ENCODE assay signal across 19 cellular contexts in the genomic region with DNA sequence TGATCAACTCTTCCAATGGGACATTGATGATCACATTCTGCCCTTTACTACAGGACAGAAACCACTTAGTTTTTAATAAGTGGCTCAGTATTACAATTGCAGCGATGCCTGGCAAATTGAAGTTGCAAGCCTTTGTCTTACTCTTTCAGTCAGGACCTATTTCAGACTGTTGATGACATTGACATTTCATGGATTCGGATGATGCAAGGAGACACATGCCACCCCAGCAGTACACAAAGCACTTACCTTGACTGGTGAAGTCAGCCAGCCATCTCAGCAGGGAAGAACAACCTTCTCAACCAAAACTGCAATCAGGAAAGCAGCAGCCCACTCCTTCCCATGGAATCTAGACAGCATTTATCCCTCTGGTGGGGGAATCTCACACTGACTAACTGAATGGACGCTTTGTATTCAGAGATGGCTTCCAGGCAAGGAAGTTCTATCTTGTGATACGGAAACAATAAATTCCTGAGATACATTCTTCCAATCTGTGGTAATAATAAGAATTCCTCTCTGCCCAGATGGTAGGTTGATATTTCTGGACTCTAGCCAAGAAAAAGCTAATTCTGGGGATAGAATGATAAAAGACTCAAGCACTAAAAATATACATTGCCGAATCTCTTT. TPM values are rescaled to one million over a fixed set of nuclear protein-coding genes. Genes with fewer than 3 reads are reported as not detected.
DNase-seq lines count a peak whose midpoint lies in the region; ATAC-seq, FAIRE-seq and TF ChIP-seq lines count a peak whose summit lies in the region.
"Had no signal": no experiment of that assay in that cellular context is flagged by ENCODE, and none has a peak within 500 bp of the region (broad histone marks: within the 10 kb centered on the region; RNA-seq: fewer than 3 reads in every experiment).

No MANE protein-coding gene starts in this region.

- DNase-seq in NCI-H2171 treated with DMSO at 0.1 percent for 48 hours (lab: John Stamatoyannopoulos, UW): peak; percentile 11
- DNase-seq in NCI-H2171 (lab: John Stamatoyannopoulos, UW): no peak
- DNase-seq in K562 (ENCODE audit: extremely low read depth in 1 of 4, low spot score in 3 of 4): no peak
- peak; percentile 67 for DNase-seq in glomerular endothelial cell (ENCODE audit: extremely low read depth, low read depth, low spot score)
- DNase-seq in thoracic aorta (ENCODE audit: low spot score): no peak
- no peak for DNase-seq in NOMO-1 (lab: John Stamatoyannopoulos, UW; ENCODE audit: unreplicated experiment in 2 of 2)
- DNase-seq: 8988T; activated T-cell treated with anti-CD3 and anti-CD28 coated beads, Interleukin-2, amount 50 U/mL, for 4 hours; esophagus squamous epithelium; NCI-H1417 treated with DMSO at 0.1 percent for 48 hours; NCI-H69; spleen had no signal

- TF ChIP-seq POLR2A in K562 (conservative IDR thresholded peaks at IDR 0.05): no peak

- H3K27me3 ChIP-seq in K562 (ENCODE audit: control insufficient read depth in 2 of 2, insufficient read depth in 2 of 2, low read length in 2 of 2) (no peaks in the 10 kb centered on the region), thoracic aorta (replicated peaks; ENCODE audit: insufficient read depth) (no peaks in the 10 kb centered on the region)
- H3K27me3 ChIP-seq: esophagus squamous epithelium, SJCRH30, spleen had no signal

- TF ChIP-seq EP300 in K562 (IDR thresholded peaks at IDR 0.05; ENCODE audit: low read length): no peak

- TF ChIP-seq CTCF in K562 (IDR thresholded peaks at IDR 0.05 in 2 of 3, conservative IDR thresholded peaks at IDR 0.05 in 1 of 3; ENCODE audit: insufficient read depth in 2 of 3, low read depth in 1 of 3, low read length in 3 of 3) (no peak), thoracic aorta (IDR thresholded peaks at IDR 0.05) (no peak)

- H3K9me3 ChIP-seq in K562 (replicated peaks; ENCODE audit: control insufficient read depth, insufficient read depth, low read depth, low read length) (no peaks in the 10 kb centered on the region), thoracic aorta (no peaks in the 10 kb centered on the region)
- H3K9me3 ChIP-seq: esophagus squamous epithelium, SJCRH30, spleen had no signal

- in situ Hi-C loops in K562 (cut with MboI): no loop called here

- no TSS peak for BruUV-seq in K562 (replicated peaks; lab: Mats Ljungman, UMichigan)

- intact Hi-C loops in K562 (cut with micrococcal nuclease): no loop called here

- CTCF ChIA-PET in K562 (lab: Yijun Ruan, JAX; ENCODE audit: low intra/inter-chr PET ratio): no interaction called here

- no peak for ATAC-seq in K562
- ATAC-seq in thoracic aorta (ENCODE audit: insufficient number of reproducible peaks, low FRiP score, low read depth): no peak
- no peak for ATAC-seq in GM21528 (IDR thresholded peaks at IDR 0.05; ENCODE audit: low FRiP score, unreplicated experiment)
- no peak for ATAC-seq in GM18868 (IDR thresholded peaks at IDR 0.05; ENCODE audit: unreplicated experiment)
- ATAC-seq: activated T-cell treated with anti-CD3 and anti-CD28 coated beads, Interleukin-2, amount 50 U/mL, for 4 hours; natural killer cell treated with Interleukin-12 subunit alpha and Interleukin-12 subunit beta and Interleukin-15 and Interleukin-18, amount 100 ng/mL, for 72 hours; WTC11 had no signal

- H3K4me1 ChIP-seq in K562 (replicated peaks in 1 of 2; ENCODE audit: control insufficient read depth in 2 of 2, insufficient read depth in 2 of 2, low read length in 2 of 2): no peaks in the 10 kb centered on the region
- H3K4me1 ChIP-seq in thoracic aorta (ENCODE audit: control insufficient read depth in 1 of 2, low read depth in 2 of 2): peaks cover 0 to 22% of the 10 kb centered on the region in 2 donors
- H3K4me1 ChIP-seq: esophagus squamous epithelium had no signal

- no peak overlapping the region for H3K4me2 ChIP-seq in K562 (ENCODE audit: insufficient read depth, low read length)

- POLR2A ChIA-PET in K562 (lab: Yijun Ruan, JAX): interaction anchor here (0.7 kb wide), 1 partner anchor 18 kb away, joined by 3 read pairs; no protein-coding TSS in a partner anchor

- no peaks in the 10 kb centered on the region for H4K20me1 ChIP-seq in K562 (replicated peaks; ENCODE audit: control insufficient read depth, insufficient read depth, low read length)

- H3K9ac ChIP-seq in K562 (ENCODE audit: insufficient read depth in 1 of 2, low read depth in 2 of 2, low read length in 2 of 2): no peak overlapping the region

- no peaks in the 10 kb centered on the region for H3K9me1 ChIP-seq in K562 (ENCODE audit: control insufficient read depth, insufficient read depth, low read length)

- FAIRE-seq in K562 (lab: Jason Lieb, UNC): no peak
- FAIRE-seq: H54 had no signal

- H2AFZ ChIP-seq in K562 (ENCODE audit: low read depth, low read length): no peak overlapping the region

- H3K4me3 ChIP-seq in K562 (no peak overlapping the region), thoracic aorta (no peak overlapping the region)
- H3K4me3 ChIP-seq: esophagus squamous epithelium, SJCRH30, spleen had no signal

- WGBS in K562 (ENCODE audit: insufficient coverage, low coverage, missing lambda C conversion rate): 91% methylated on average over 5 of the region's 5 CpGs

- H3K36me3 ChIP-seq in K562 (ENCODE audit: control insufficient read depth, insufficient read depth, low read length): peaks cover 79% of the 10 kb centered on the region
- H3K36me3 ChIP-seq in thoracic aorta: peaks cover 28% of the 10 kb centered on the region

- TF ChIP-seq RAD21 in K562 (CRISPR knock-in tag; conservative IDR thresholded peaks at IDR 0.05 in 1 of 2, IDR thresholded peaks at IDR 0.05 in 1 of 2): no peak

- no peak overlapping the region for H3K27ac ChIP-seq in K562 (ENCODE audit: extremely low read depth, low read depth, low read length)
- peak overlapping the region; percentile 22 to 29 for H3K27ac ChIP-seq in thoracic aorta
- H3K27ac ChIP-seq: esophagus squamous epithelium, SJCRH30, spleen had no signal

- H3K79me2 ChIP-seq in K562 (ENCODE audit: control insufficient read depth, insufficient read depth, low read length): no peaks in the 10 kb centered on the region

RNA-seq across cellular contexts. Expression of gene NFYA, which starts 24.8 kb away (rescaled TPM):
- total RNA-seq in K562 (2011; cell fraction: chromatin; rRNA removed; ENCODE audit: low replicate concordance): 14.4 and 20.1 TPM in 2 replicates
- 8.7 and 9.7 TPM in 2 replicates for total RNA-seq in K562 (2011; cell fraction: nucleolus; rRNA removed)
- 11.2 and 12.9 TPM in 2 replicates for total RNA-seq in K562 (2011; cell fraction: nucleoplasm; rRNA removed)
- total RNA-seq in K562 (2014; rRNA removed) (18.6 and 23.8 TPM in 2 replicates), K562 (2014; rRNA removed; fragmentation: Illumina TruSeq; extraction: Trizol) (19.2 and 20.4 TPM in 2 replicates), K562 (2015; rRNA removed; fragmentation: Illumina TruSeq; extraction: Trizol) (24.4 and 26.6 TPM in 2 replicates), K562 (2021) (24.3 and 27.4 TPM in 2 replicates), glomerular endothelial cell (15.1 and 28.2 TPM in 2 replicates), thoracic aorta (10 to 100 TPM in 1 of 2 donors, 1 to 10 TPM in 1; 9.2 to 20.6 TPM)
- polyA plus RNA-seq in K562 (2011; rRNA removed) (21.8 and 25.1 TPM in 2 replicates), K562 (2014; fragmentation: Illumina TruSeq; extraction: Trizol) (31.2 and 37.1 TPM in 2 replicates), K562 (2014; fragmentation: Nextera tagmentation; extraction: Ambion mirVana) (10 to 100 TPM in 1 of 2 experiments, 1 to 10 TPM in 1; 7.3 to 10.1 TPM), K562 (2014; rRNA removed) (21.9 and 22.7 TPM in 2 replicates)
- 24.0 and 24.5 TPM in 2 replicates for polyA plus RNA-seq in K562 (2011; cell fraction: cytosol; rRNA removed)
- 31.2 and 32.0 TPM in 2 replicates for polyA plus RNA-seq in K562 (2011; cell fraction: nucleus; rRNA removed)
- polyA plus RNA-seq in K562 (2012): 18.8 and 30.1 TPM in 2 replicates
- 51.8 and 65.3 TPM in 2 replicates for polyA minus RNA-seq in K562 (2011; rRNA and poly(A)+ RNA removed)
- polyA minus RNA-seq in K562 (2011; cell fraction: cytosol; rRNA and poly(A)+ RNA removed): 24.0 and 33.8 TPM in 2 replicates
- 11.7 and 20.1 TPM in 2 replicates for polyA minus RNA-seq in K562 (2011; cell fraction: nucleus; rRNA and poly(A)+ RNA removed)

RNA-seq across cellular contexts. Expression of gene OARD1, which starts 25.4 kb away (rescaled TPM):
- total RNA-seq in K562 (2011; cell fraction: chromatin; rRNA removed; ENCODE audit: low replicate concordance): 23.6 and 48.3 TPM in 2 replicates
- 21.2 and 21.8 TPM in 2 replicates for total RNA-seq in K562 (2011; cell fraction: nucleolus; rRNA removed)
- 38.5 and 60.6 TPM in 2 replicates for total RNA-seq in K562 (2011; cell fraction: nucleoplasm; rRNA removed)
- total RNA-seq in K562 (2014; rRNA removed): 32.7 and 49.3 TPM in 2 replicates
- 61.1 and 63.2 TPM in 2 replicates for total RNA-seq in K562 (2014; rRNA removed; fragmentation: Illumina TruSeq; extraction: Trizol)
- total RNA-seq in K562 (2015; rRNA removed; fragmentation: Illumina TruSeq; extraction: Trizol): 56.2 and 60.8 TPM in 2 replicates
- total RNA-seq in K562 (2021): 43.4 and 47.1 TPM in 2 replicates
- 38.4 and 45.7 TPM in 2 replicates for polyA plus RNA-seq in K562 (2011; rRNA removed)
- polyA plus RNA-seq in K562 (2011; cell fraction: cytosol; rRNA removed): 9.3 and 22.8 TPM in 2 replicates
- 22.4 and 26.7 TPM in 2 replicates for polyA plus RNA-seq in K562 (2011; cell fraction: nucleus; rRNA removed)
- 51.9 and 66.7 TPM in 2 replicates for polyA plus RNA-seq in K562 (2012)
- polyA plus RNA-seq in K562 (2014; fragmentation: Illumina TruSeq; extraction: Trizol): 63.2 and 65.8 TPM in 2 replicates
- 10 to 100 TPM; 79.6 to 88.3 TPM for polyA plus RNA-seq in K562 (2014; fragmentation: Nextera tagmentation; extraction: Ambion mirVana)
- 70.3 and 71.6 TPM in 2 replicates for polyA plus RNA-seq in K562 (2014; rRNA removed)
- 35.1 and 49.4 TPM in 2 replicates for polyA minus RNA-seq in K562 (2011; rRNA and poly(A)+ RNA removed)
- polyA minus RNA-seq in K562 (2011; cell fraction: cytosol; rRNA and poly(A)+ RNA removed): 7.8 and 10.4 TPM in 2 replicates
- polyA minus RNA-seq in K562 (2011; cell fraction: nucleus; rRNA and poly(A)+ RNA removed): 35.0 and 66.5 TPM in 2 replicates
- total RNA-seq in glomerular endothelial cell: 7.8 and 15.2 TPM in 2 replicates
- 10 to 100 TPM in 1 of 2 donors, 1 to 10 TPM in 1; 3.1 to 15.0 TPM for total RNA-seq in thoracic aorta

RNA-seq across cellular contexts. Expression of gene APOBEC2, which starts 44.6 kb away (rescaled TPM):
- not detected in 2 replicates for total RNA-seq in K562 (2011; cell fraction: chromatin; rRNA removed; ENCODE audit: low replicate concordance)
- not detected in 2 replicates for total RNA-seq in K562 (2011; cell fraction: nucleolus; rRNA removed)
- not detected in 2 replicates for total RNA-seq in K562 (2011; cell fraction: nucleoplasm; rRNA removed)
- not detected in 2 replicates for total RNA-seq in K562 (2014; rRNA removed)
- not detected in 2 replicates for total RNA-seq in K562 (2014; rRNA removed; fragmentation: Illumina TruSeq; extraction: Trizol)
- total RNA-seq in K562 (2015; rRNA removed; fragmentation: Illumina TruSeq; extraction: Trizol): not detected in 2 replicates
- not detected in 2 replicates for total RNA-seq in K562 (2021)
- polyA plus RNA-seq in K562 (2011; rRNA removed): not detected in 2 replicates
- not detected in 2 replicates for polyA plus RNA-seq in K562 (2011; cell fraction: cytosol; rRNA removed)
- polyA plus RNA-seq in K562 (2011; cell fraction: nucleus; rRNA removed): not detected in 2 replicates
- 0.10 and 0.61 TPM in 2 replicates for polyA plus RNA-seq in K562 (2012)
- polyA plus RNA-seq in K562 (2014; fragmentation: Illumina TruSeq; extraction: Trizol): not detected in 2 replicates
- polyA plus RNA-seq in K562 (2014; fragmentation: Nextera tagmentation; extraction: Ambion mirVana): 1 to 10 TPM in 1 of 2 experiments, under 1 TPM in 1; 0.25 to 1.6 TPM
- polyA plus RNA-seq in K562 (2014; rRNA removed): not detected in 2 replicates
- not detected in 2 replicates for polyA minus RNA-seq in K562 (2011; rRNA and poly(A)+ RNA removed)
- not detected in 2 replicates for polyA minus RNA-seq in K562 (2011; cell fraction: cytosol; rRNA and poly(A)+ RNA removed)
- polyA minus RNA-seq in K562 (2011; cell fraction: nucleus; rRNA and poly(A)+ RNA removed): not detected in 2 replicates
- total RNA-seq in glomerular endothelial cell: not detected in 2 replicates
- not detected for total RNA-seq in thoracic aorta
- total RNA-seq: activated T-cell treated with anti-CD3 and anti-CD28 coated beads, Interleukin-2, amount 50 U/mL, for 4 hours; kidney epithelial cell; natural killer cell treated with Interleukin-12 subunit alpha and Interleukin-12 subunit beta and Interleukin-15 and Interleukin-18, amount 100 ng/mL, for 72 hours; WTC11 had no signal
- polyA plus RNA-seq: spleen had no signal

RNA-seq across cellular contexts. Expression of gene TSPO2, which starts 55.3 kb away (rescaled TPM):
- total RNA-seq in K562 (2011; cell fraction: chromatin; rRNA removed; ENCODE audit: low replicate concordance): not detected in 2 replicates
- total RNA-seq in K562 (2011; cell fraction: nucleolus; rRNA removed): not detected in 2 replicates
- not detected in 2 replicates for total RNA-seq in K562 (2011; cell fraction: nucleoplasm; rRNA removed)
- total RNA-seq in K562 (2014; rRNA removed) (not detected in 2 replicates), K562 (2014; rRNA removed; fragmentation: Illumina TruSeq; extraction: Trizol) (not detected in 2 replicates), K562 (2015; rRNA removed; fragmentation: Illumina TruSeq; extraction: Trizol) (not detected in 2 replicates), K562 (2021) (not detected in 2 replicates), glomerular endothelial cell (not detected in 2 replicates), thoracic aorta (not detected)
- polyA plus RNA-seq in K562 (2011; rRNA removed) (0.12 TPM in 1 of 2 replicates, not detected in the other), K562 (2014; fragmentation: Illumina TruSeq; extraction: Trizol) (not detected in 2 replicates), K562 (2014; fragmentation: Nextera tagmentation; extraction: Ambion mirVana) (not detected), K562 (2014; rRNA removed) (not detected in 2 replicates)
- polyA plus RNA-seq in K562 (2011; cell fraction: cytosol; rRNA removed): not detected in 2 replicates
- not detected in 2 replicates for polyA plus RNA-seq in K562 (2011; cell fraction: nucleus; rRNA removed)
- 0.19 TPM in 1 of 2 replicates, not detected in the other for polyA plus RNA-seq in K562 (2012)
- not detected in 2 replicates for polyA minus RNA-seq in K562 (2011; rRNA and poly(A)+ RNA removed)
- polyA minus RNA-seq in K562 (2011; cell fraction: cytosol; rRNA and poly(A)+ RNA removed): not detected in 2 replicates
- polyA minus RNA-seq in K562 (2011; cell fraction: nucleus; rRNA and poly(A)+ RNA removed): not detected in 2 replicates
- total RNA-seq: activated T-cell treated with anti-CD3 and anti-CD28 coated beads, Interleukin-2, amount 50 U/mL, for 4 hours; esophagus squamous epithelium; kidney epithelial cell; natural killer cell treated with Interleukin-12 subunit alpha and Interleukin-12 subunit beta and Interleukin-15 and Interleukin-18, amount 100 ng/mL, for 72 hours; SJCRH30; WTC11 had no signal

RNA-seq across cellular contexts. Expression of gene TREML1, which starts 56.6 kb away (rescaled TPM):
- total RNA-seq in K562 (2011; cell fraction: chromatin; rRNA removed; ENCODE audit: low replicate concordance): not detected in 2 replicates
- total RNA-seq in K562 (2011; cell fraction: nucleolus; rRNA removed): not detected in 2 replicates
- not detected in 2 replicates for total RNA-seq in K562 (2011; cell fraction: nucleoplasm; rRNA removed)
- total RNA-seq in K562 (2014; rRNA removed): not detected in 2 replicates
- not detected in 2 replicates for total RNA-seq in K562 (2014; rRNA removed; fragmentation: Illumina TruSeq; extraction: Trizol)
- not detected in 2 replicates for total RNA-seq in K562 (2015; rRNA removed; fragmentation: Illumina TruSeq; extraction: Trizol)
- not detected in 2 replicates for total RNA-seq in K562 (2021)
- not detected in 2 replicates for polyA plus RNA-seq in K562 (2011; rRNA removed)
- polyA plus RNA-seq in K562 (2011; cell fraction: cytosol; rRNA removed): not detected in 2 replicates
- not detected in 2 replicates for polyA plus RNA-seq in K562 (2011; cell fraction: nucleus; rRNA removed)
- not detected in 2 replicates for polyA plus RNA-seq in K562 (2012)
- not detected in 2 replicates for polyA plus RNA-seq in K562 (2014; fragmentation: Illumina TruSeq; extraction: Trizol)
- not detected for polyA plus RNA-seq in K562 (2014; fragmentation: Nextera tagmentation; extraction: Ambion mirVana)
- polyA plus RNA-seq in K562 (2014; rRNA removed): not detected in 2 replicates
- polyA minus RNA-seq in K562 (2011; rRNA and poly(A)+ RNA removed): not detected in 2 replicates
- not detected in 2 replicates for polyA minus RNA-seq in K562 (2011; cell fraction: cytosol; rRNA and poly(A)+ RNA removed)
- polyA minus RNA-seq in K562 (2011; cell fraction: nucleus; rRNA and poly(A)+ RNA removed): not detected in 2 replicates
- total RNA-seq in glomerular endothelial cell: not detected in 2 replicates
- total RNA-seq in thoracic aorta: 1 to 10 TPM in 1 of 2 donors, under 1 TPM in 1; 0.56 to 3.9 TPM
- total RNA-seq: activated T-cell treated with anti-CD3 and anti-CD28 coated beads, Interleukin-2, amount 50 U/mL, for 4 hours; esophagus squamous epithelium; kidney epithelial cell; natural killer cell treated with Interleukin-12 subunit alpha and Interleukin-12 subunit beta and Interleukin-15 and Interleukin-18, amount 100 ng/mL, for 72 hours; SJCRH30; WTC11 had no signal

Comparison
In these comparisons a context has a peak if more than half of its experiments do, and no peak if none do; other contexts are left out.
1. DNase-seq: peak in NCI-H2171 treated with DMSO at 0.1 percent for 48 hours (single experiment) and glomerular endothelial cell (single experiment); none in NCI-H2171 (single experiment), K562 (0 of 4), thoracic aorta (single experiment) and NOMO-1 (0 of 2).